ENCODE assay signal across 36 cellular contexts in genomic region chr1:48667782-48668181, GRCh38.
"Had no signal": no experiment of that assay in that cellular context is flagged by ENCODE, and none has a peak within 500 bp of the region (broad histone marks: within the 10 kb centered on the region; RNA-seq: fewer than 3 reads in every experiment).

No MANE protein-coding gene starts in this region.

- ATAC-seq: activated CD4-positive, alpha-beta T cell treated with anti-CD3 and anti-CD28 coated beads for 36 hours; activated CD8-positive, alpha-beta memory T cell treated with anti-CD3 and anti-CD28 coated beads, Interleukin-2, amount 10 ng/mL, durations not matched to agents 7 days and 5 days; activated CD8-positive, alpha-beta T cell treated with anti-CD3 and anti-CD28 coated beads, Interleukin-2, amount 10 ng/mL, durations not matched to agents 7 days and 5 days; activated naive CD8-positive, alpha-beta T cell treated with anti-CD3 and anti-CD28 coated beads, Interleukin-2, amount 50 U/mL, for 24 hours; effector memory CD8-positive, alpha-beta T cell; gastroesophageal sphincter; heart right ventricle; T-helper 17 cell had no signal

- H3K4me1 Mint-ChIP-seq: activated CD4-positive, alpha-beta T cell treated with anti-CD3 and anti-CD28 coated beads for 36 hours; activated CD4-positive, alpha-beta T cell treated with anti-CD3 and anti-CD28 coated beads, Interleukin-2, amount 10 ng/mL, durations not matched to agents 24 days and 14 days; activated CD8-positive, alpha-beta memory T cell treated with anti-CD3 and anti-CD28 coated beads, Interleukin-2, amount 10 ng/mL, durations not matched to agents 7 days and 5 days; activated naive CD4-positive, alpha-beta T cell treated with anti-CD3 and anti-CD28 coated beads, Interleukin-2, amount 50 U/mL, for 24 hours; activated naive CD8-positive, alpha-beta T cell treated with anti-CD3 and anti-CD28 coated beads for 36 hours; activated naive CD8-positive, alpha-beta T cell treated with anti-CD3 and anti-CD28 coated beads, Interleukin-2, amount 50 U/mL, for 24 hours; central memory CD8-positive, alpha-beta T cell; T-helper 17 cell had no signal

- H3K4me3 ChIP-seq: adrenal gland, ascending aorta, coronary artery, esophagus squamous epithelium, gastroesophageal sphincter, heart right ventricle had no signal

- H3K27ac ChIP-seq: adrenal gland, ascending aorta, coronary artery, epithelial cell of prostate, esophagus squamous epithelium, gastroesophageal sphincter, heart right ventricle, WERI-Rb-1 had no signal

- H3K9me3 ChIP-seq: adrenal gland, ascending aorta, esophagus squamous epithelium, gastroesophageal sphincter, heart right ventricle had no signal

- FAIRE-seq: bronchial epithelial cell had no signal

- H3K36me3 Mint-ChIP-seq: activated CD4-positive, alpha-beta memory T cell treated with anti-CD3 and anti-CD28 coated beads for 36 hours; activated CD8-positive, alpha-beta memory T cell treated with anti-CD3 and anti-CD28 coated beads, Interleukin-2, amount 10 ng/mL, durations not matched to agents 7 days and 5 days; activated naive CD4-positive, alpha-beta T cell treated with anti-CD3 and anti-CD28 coated beads, Interleukin-2, amount 50 U/mL, for 24 hours; activated naive CD8-positive, alpha-beta T cell treated with anti-CD3 and anti-CD28 coated beads for 36 hours; brain had no signal

- H3K27ac Mint-ChIP-seq: activated CD4-positive, alpha-beta memory T cell treated with anti-CD3 and anti-CD28 coated beads for 36 hours; activated CD4-positive, alpha-beta T cell treated with anti-CD3 and anti-CD28 coated beads for 36 hours; activated CD4-positive, alpha-beta T cell treated with anti-CD3 and anti-CD28 coated beads, Interleukin-2, amount 10 ng/mL, durations not matched to agents 24 days and 14 days; activated CD8-positive, alpha-beta memory T cell treated with anti-CD3 and anti-CD28 coated beads, Interleukin-2, amount 10 ng/mL, durations not matched to agents 7 days and 5 days; activated CD8-positive, alpha-beta T cell treated with anti-CD3 and anti-CD28 coated beads, Interleukin-2, amount 10 ng/mL, durations not matched to agents 7 days and 5 days; activated naive CD4-positive, alpha-beta T cell treated with anti-CD3 and anti-CD28 coated beads for 36 hours; activated naive CD4-positive, alpha-beta T cell treated with anti-CD3 and anti-CD28 coated beads, Interleukin-2, amount 50 U/mL, for 24 hours; activated naive CD8-positive, alpha-beta T cell treated with anti-CD3 and anti-CD28 coated beads for 36 hours; activated naive CD8-positive, alpha-beta T cell treated with anti-CD3 and anti-CD28 coated beads, Interleukin-2, amount 50 U/mL, for 24 hours; activated T-helper 1 cell treated with anti-CD3 and anti-CD28 coated beads, Interleukin-12 subunit alpha, Interleukin-12 subunit beta, Interleukin-2, Interleukin-4 antibody, amounts not matched to agents 30 ng/mL and 10 ng/mL and 1 ng/mL, durations not matched to agents 14 hours and 24 hours and 36 hours; activated T-helper 2 cell treated with anti-CD3 and anti-CD28 coated beads, Interferon-gamma antibody, Interleukin-2, Interleukin-4, amounts not matched to agents 10 μg/mL and 5 μg/mL and 100 μg/mL, durations not matched to agents 14 hours and 24 hours and 36 hours; brain; dendritic cell treated with granulocyte-macrophage colony-stimulating factor and Interleukin-4, amounts not matched to agents 40 ng/mL and 50 ng/mL, for 4 days; effector memory CD8-positive, alpha-beta T cell; T-helper 17 cell; T-helper 2 cell treated with Interferon-gamma antibody and Interleukin-4, amounts not matched to agents 5 μg/mL and 100 μg/mL, for 36 hours had no signal

- DNase-seq: activated CD4-positive, alpha-beta memory T cell treated with anti-CD3 and anti-CD28 coated beads for 36 hours; activated CD4-positive, alpha-beta T cell treated with anti-CD3 and anti-CD28 coated beads for 36 hours; activated CD4-positive, alpha-beta T cell treated with anti-CD3 and anti-CD28 coated beads, Interleukin-2, amount 10 ng/mL, durations not matched to agents 24 days and 14 days; activated CD4-positive, CD25-positive, alpha-beta regulatory T cell; activated CD4-positive, CD25-positive, alpha-beta regulatory T cell treated with anti-CD3 and anti-CD28 coated beads, Interleukin-2, amount 50 U/mL, for 72 hours; activated CD8-positive, alpha-beta memory T cell treated with anti-CD3 and anti-CD28 coated beads, Interleukin-2, amount 10 ng/mL, durations not matched to agents 7 days and 5 days; activated CD8-positive, alpha-beta memory T cell treated with anti-CD3 and anti-CD28 coated beads, Interleukin-2, amount 50 U/mL, for 4 hours; activated CD8-positive, alpha-beta T cell treated with anti-CD3 and anti-CD28 coated beads, Interleukin-2, amount 10 ng/mL, durations not matched to agents 7 days and 5 days; activated effector memory CD4-positive, alpha-beta T cell treated with anti-CD3 and anti-CD28 coated beads, Interleukin-2, amount 50 U/mL, for 16 hours; activated naive CD4-positive, alpha-beta T cell treated with anti-CD3 and anti-CD28 coated beads for 36 hours; activated naive CD8-positive, alpha-beta T cell treated with anti-CD3 and anti-CD28 coated beads for 36 hours; activated naive CD8-positive, alpha-beta T cell treated with anti-CD3 and anti-CD28 coated beads, Interleukin-2, amount 50 U/mL, for 24 hours; activated T-cell treated with anti-CD3 and anti-CD28 coated beads, Interleukin-2, amount 50 U/mL, for 1 hour; activated T-cell treated with anti-CD3 and anti-CD28 coated beads, Interleukin-2, amount 50 U/mL, for 48 hours; adrenal gland; effector CD4-positive, alpha-beta T cell; effector memory CD8-positive, alpha-beta T cell; esophagus squamous epithelium; foreskin melanocyte; heart right ventricle; T-helper 1 cell; T-helper 17 cell; T1000; WERI-Rb-1 had no signal

- H3K36me3 ChIP-seq: adrenal gland, ascending aorta, esophagus squamous epithelium, gastroesophageal sphincter, heart right ventricle, WERI-Rb-1 had no signal

- H3K27me3 ChIP-seq: adrenal gland, ascending aorta, esophagus squamous epithelium, gastroesophageal sphincter had no signal

- H3K4me1 ChIP-seq: adrenal gland, ascending aorta, esophagus squamous epithelium, gastroesophageal sphincter, heart right ventricle had no signal

- H3K4me3 Mint-ChIP-seq: activated CD4-positive, alpha-beta memory T cell treated with anti-CD3 and anti-CD28 coated beads for 36 hours; activated CD4-positive, alpha-beta T cell treated with anti-CD3 and anti-CD28 coated beads for 36 hours; activated CD4-positive, alpha-beta T cell treated with anti-CD3 and anti-CD28 coated beads, Interleukin-2, amount 10 ng/mL, durations not matched to agents 24 days and 14 days; activated CD8-positive, alpha-beta memory T cell treated with anti-CD3 and anti-CD28 coated beads, Interleukin-2, amount 10 ng/mL, durations not matched to agents 7 days and 5 days; activated CD8-positive, alpha-beta T cell treated with anti-CD3 and anti-CD28 coated beads, Interleukin-2, amount 10 ng/mL, durations not matched to agents 7 days and 5 days; activated naive CD4-positive, alpha-beta T cell treated with anti-CD3 and anti-CD28 coated beads for 36 hours; activated naive CD4-positive, alpha-beta T cell treated with anti-CD3 and anti-CD28 coated beads, Interleukin-2, amount 50 U/mL, for 24 hours; activated naive CD8-positive, alpha-beta T cell treated with anti-CD3 and anti-CD28 coated beads for 36 hours; activated naive CD8-positive, alpha-beta T cell treated with anti-CD3 and anti-CD28 coated beads, Interleukin-2, amount 50 U/mL, for 24 hours; activated T-helper 1 cell treated with anti-CD3 and anti-CD28 coated beads, Interleukin-12 subunit alpha, Interleukin-12 subunit beta, Interleukin-2, Interleukin-4 antibody, amounts not matched to agents 30 ng/mL and 10 ng/mL and 1 ng/mL, durations not matched to agents 14 hours and 24 hours and 36 hours; brain; central memory CD8-positive, alpha-beta T cell; dendritic cell treated with granulocyte-macrophage colony-stimulating factor and Interleukin-4, amounts not matched to agents 40 ng/mL and 50 ng/mL, for 4 days; effector memory CD8-positive, alpha-beta T cell; T-helper 17 cell; T-helper 2 cell treated with Interferon-gamma antibody and Interleukin-4, amounts not matched to agents 5 μg/mL and 100 μg/mL, for 36 hours had no signal

- H3K9me3 Mint-ChIP-seq: activated CD4-positive, alpha-beta memory T cell treated with anti-CD3 and anti-CD28 coated beads for 36 hours; activated CD4-positive, alpha-beta T cell treated with anti-CD3 and anti-CD28 coated beads, Interleukin-2, amount 10 ng/mL, durations not matched to agents 24 days and 14 days; activated naive CD4-positive, alpha-beta T cell treated with anti-CD3 and anti-CD28 coated beads for 36 hours; activated naive CD4-positive, alpha-beta T cell treated with anti-CD3 and anti-CD28 coated beads, Interleukin-2, amount 50 U/mL, for 24 hours; activated naive CD8-positive, alpha-beta T cell treated with anti-CD3 and anti-CD28 coated beads for 36 hours; activated naive CD8-positive, alpha-beta T cell treated with anti-CD3 and anti-CD28 coated beads, Interleukin-2, amount 50 U/mL, for 24 hours; activated T-helper 1 cell treated with anti-CD3 and anti-CD28 coated beads, Interleukin-12 subunit alpha, Interleukin-12 subunit beta, Interleukin-2, Interleukin-4 antibody, amounts not matched to agents 30 ng/mL and 10 ng/mL and 1 ng/mL, durations not matched to agents 14 hours and 24 hours and 36 hours; activated T-helper 2 cell treated with anti-CD3 and anti-CD28 coated beads, Interferon-gamma antibody, Interleukin-2, Interleukin-4, amounts not matched to agents 10 μg/mL and 5 μg/mL and 100 μg/mL, durations not matched to agents 14 hours and 24 hours and 36 hours; central memory CD8-positive, alpha-beta T cell; dendritic cell treated with granulocyte-macrophage colony-stimulating factor and Interleukin-4, amounts not matched to agents 40 ng/mL and 50 ng/mL, for 4 days; effector memory CD8-positive, alpha-beta T cell; T-helper 2 cell treated with Interferon-gamma antibody and Interleukin-4, amounts not matched to agents 5 μg/mL and 100 μg/mL, for 36 hours had no signal
